Comparison of ENCODE assay signal across 25 cellular contexts in genomic region chr6:28002181-28002580, GRCh38. TPM values are rescaled to one million over a fixed set of nuclear protein-coding genes. Genes with fewer than 3 reads are reported as not detected.
"Had no signal": no experiment of that assay in that cellular context is flagged by ENCODE, and none has a peak within 500 bp of the region (broad histone marks: within the 10 kb centered on the region; RNA-seq: fewer than 3 reads in every experiment).

No MANE protein-coding gene starts in this region.

- H3K27me3 Mint-ChIP-seq: stimulated activated naive CD8-positive, alpha-beta T cell treated with anti-CD3 and anti-CD28 coated beads, Interleukin-15, Interleukin-2, amounts not matched to agents 100 ng/mL and 50 ng/mL, for 24 hours had no signal

- FAIRE-seq: astrocyte, small intestine had no signal

- ATAC-seq: psoas muscle had no signal

- H3K4me1 Mint-ChIP-seq: activated naive CD4-positive, alpha-beta T cell treated with anti-CD3 and anti-CD28 coated beads, Interleukin-2, amount 50 U/mL, for 24 hours had no signal

- H3K4me1 ChIP-seq: adrenal gland, breast epithelium, esophagus squamous epithelium, psoas muscle, vagina had no signal

- H3K27ac ChIP-seq: adrenal gland, breast epithelium, esophagus squamous epithelium, psoas muscle, vagina, VCaP had no signal

- H3K27me3 ChIP-seq: adrenal gland, transverse colon, vagina had no signal

- H3K9me3 ChIP-seq: adrenal gland, breast epithelium, esophagus squamous epithelium, psoas muscle, transverse colon, vagina had no signal

- H3K4me3 ChIP-seq: adrenal gland, breast epithelium, esophagus squamous epithelium, lung, psoas muscle, transverse colon, vagina had no signal

- H3K9me3 Mint-ChIP-seq: activated naive CD4-positive, alpha-beta T cell treated with anti-CD3 and anti-CD28 coated beads, Interleukin-2, amount 50 U/mL, for 24 hours; neural crest cell; stimulated activated naive CD8-positive, alpha-beta T cell treated with anti-CD3 and anti-CD28 coated beads, Interleukin-15, Interleukin-2, amounts not matched to agents 100 ng/mL and 50 ng/mL, for 24 hours had no signal

- H3K36me3 Mint-ChIP-seq: activated naive CD4-positive, alpha-beta T cell treated with anti-CD3 and anti-CD28 coated beads, Interleukin-2, amount 50 U/mL, for 24 hours had no signal

- H3K4me3 Mint-ChIP-seq: activated naive CD4-positive, alpha-beta T cell treated with anti-CD3 and anti-CD28 coated beads, Interleukin-2, amount 50 U/mL, for 24 hours; neural crest cell; stimulated activated naive CD8-positive, alpha-beta T cell treated with anti-CD3 and anti-CD28 coated beads, Interleukin-15, Interleukin-2, amounts not matched to agents 100 ng/mL and 50 ng/mL, for 24 hours had no signal

- DNase-seq: activated CD4-positive, alpha-beta T cell treated with anti-CD3 and anti-CD28 coated beads, Interleukin-2, amount 50 U/mL, for 1 hour; activated CD4-positive, CD25-positive, alpha-beta regulatory T cell treated with anti-CD3 and anti-CD28 coated beads, Interleukin-2, amount 50 U/mL, for 72 hours; activated CD8-positive, alpha-beta memory T cell treated with anti-CD3 and anti-CD28 coated beads, Interleukin-2, amount 50 U/mL, for 4 hours; activated gamma-delta T cell; adrenal gland; effector CD4-positive, alpha-beta T cell; esophagus squamous epithelium; left colon; psoas muscle; small intestine; stimulated activated CD4-positive, alpha-beta T cell treated with anti-CD3 and anti-CD28 coated beads, Interleukin-15, amount 100 ng/mL, for 24 hours; stimulated activated CD4-positive, alpha-beta T cell treated with anti-CD3 and anti-CD28 coated beads, Interleukin-2, amount 100 ng/mL, for 48 hours; T-helper 2 cell; transverse colon had no signal

- H3K27ac Mint-ChIP-seq: activated naive CD4-positive, alpha-beta T cell treated with anti-CD3 and anti-CD28 coated beads, Interleukin-2, amount 50 U/mL, for 24 hours; stimulated activated naive CD8-positive, alpha-beta T cell treated with anti-CD3 and anti-CD28 coated beads, Interleukin-15, Interleukin-2, amounts not matched to agents 100 ng/mL and 50 ng/mL, for 24 hours had no signal

- H3K36me3 ChIP-seq: adrenal gland, breast epithelium, esophagus squamous epithelium, transverse colon, vagina had no signal

RNA-seq across cellular contexts. Expression of gene OR2B6, which starts 45.1 kb away (rescaled TPM):
- total RNA-seq: adrenal gland, astrocyte, breast epithelium, cerebellum, esophagus squamous epithelium, left colon, lung, myocyte, neural crest cell, osteocyte, psoas muscle, transverse colon, vagina had no signal
- polyA plus RNA-seq: adrenal gland, lung, small intestine had no signal
